In genomic region chr13:101514695-101515275, GRCh38 we compare ENCODE assay signal across 9 cellular contexts.
DNase-seq lines count a peak whose midpoint lies in the region; ATAC-seq and TF ChIP-seq lines count a peak whose summit lies in the region.
"Had no signal": no experiment of that assay in that cellular context is flagged by ENCODE, and none has a peak within 500 bp of the region (broad histone marks: within the 10 kb centered on the region; RNA-seq: fewer than 3 reads in every experiment).

No MANE protein-coding gene starts in this region.

- DNase-seq in activated CD4-positive, alpha-beta T cell treated with anti-CD3 and anti-CD28 coated beads, Interleukin-2, amount 10 ng/mL, durations not matched to agents 24 days and 14 days, result peak; percentile 64
- no peak for DNase-seq in activated CD4-positive, alpha-beta T cell treated with anti-CD3 and anti-CD28 coated beads for 1 hour
- DNase-seq in NCI-H2081 (lab: John Stamatoyannopoulos, UW), result peak; percentile 57 to 65
- no peak for DNase-seq in left ventricle myocardium superior
- DNase-seq in smooth muscle cell of the brain vasculature (ENCODE audit: low read depth, low spot score), result peak; percentile 70

- no peak overlapping the region for H3K4me3 Mint-ChIP-seq in activated CD4-positive, alpha-beta T cell treated with anti-CD3 and anti-CD28 coated beads, Interleukin-2, amount 10 ng/mL, durations not matched to agents 24 days and 14 days
- H3K4me3 Mint-ChIP-seq: activated naive CD4-positive, alpha-beta T cell treated with anti-CD3 and anti-CD28 coated beads, Interleukin-2, amount 50 U/mL, for 24 hours had no signal

- no peaks in the 10 kb centered on the region for H3K4me1 Mint-ChIP-seq in activated CD4-positive, alpha-beta T cell treated with anti-CD3 and anti-CD28 coated beads, Interleukin-2, amount 10 ng/mL, durations not matched to agents 24 days and 14 days

- no peaks in the 10 kb centered on the region for H3K36me3 Mint-ChIP-seq in activated CD4-positive, alpha-beta T cell treated with anti-CD3 and anti-CD28 coated beads, Interleukin-2, amount 10 ng/mL, durations not matched to agents 24 days and 14 days (ENCODE audit: low read depth)
- H3K36me3 Mint-ChIP-seq: activated naive CD4-positive, alpha-beta T cell treated with anti-CD3 and anti-CD28 coated beads, Interleukin-2, amount 50 U/mL, for 24 hours had no signal

- ATAC-seq in HG02610 (IDR thresholded peaks at IDR 0.05; ENCODE audit: unreplicated experiment) (peak; percentile 66), left ventricle myocardium superior (peak; percentile 30), HG03139 (IDR thresholded peaks at IDR 0.05; ENCODE audit: unreplicated experiment) (no peak)

- intact Hi-C loops in activated CD4-positive, alpha-beta T cell treated with anti-CD3 and anti-CD28 coated beads, Interleukin-2, amount 10 ng/mL, durations not matched to agents 24 days and 14 days (cut with micrococcal nuclease), result loop anchor here (1.0 to 10.0 kb wide), 3 partner anchors 243 to 1043 kb away; no protein-coding TSS in a partner anchor
- intact Hi-C loops in left ventricle myocardium superior (cut with micrococcal nuclease), result no loop called here

- peaks cover 14% of the 10 kb centered on the region for H3K27me3 Mint-ChIP-seq in activated CD4-positive, alpha-beta T cell treated with anti-CD3 and anti-CD28 coated beads, Interleukin-2, amount 10 ng/mL, durations not matched to agents 24 days and 14 days

- no peaks in the 10 kb centered on the region for H3K9me3 Mint-ChIP-seq in activated CD4-positive, alpha-beta T cell treated with anti-CD3 and anti-CD28 coated beads, Interleukin-2, amount 10 ng/mL, durations not matched to agents 24 days and 14 days
- H3K9me3 Mint-ChIP-seq: activated naive CD4-positive, alpha-beta T cell treated with anti-CD3 and anti-CD28 coated beads, Interleukin-2, amount 50 U/mL, for 24 hours had no signal

- H3K4me3 ChIP-seq in WI38 (ENCODE audit: low read depth, low read length), result no peak overlapping the region

- TF ChIP-seq CTCF in WI38 (IDR thresholded peaks at IDR 0.05; ENCODE audit: low read depth, low read length), result peak; percentile 47; the same call in 1 of the 2 replicates

- no peak overlapping the region for H3K27ac Mint-ChIP-seq in activated CD4-positive, alpha-beta T cell treated with anti-CD3 and anti-CD28 coated beads, Interleukin-2, amount 10 ng/mL, durations not matched to agents 24 days and 14 days
- H3K27ac Mint-ChIP-seq: activated naive CD4-positive, alpha-beta T cell treated with anti-CD3 and anti-CD28 coated beads, Interleukin-2, amount 50 U/mL, for 24 hours had no signal

Comparison
In these comparisons a context has a peak if more than half of its experiments do, and no peak if none do; other contexts are left out.
1. DNase-seq: peak in activated CD4-positive, alpha-beta T cell treated with anti-CD3 and anti-CD28 coated beads, Interleukin-2, amount 10 ng/mL, durations not matched to agents 24 days and 14 days (single experiment), NCI-H2081 (2 of 2) and smooth muscle cell of the brain vasculature (single experiment); none in activated CD4-positive, alpha-beta T cell treated with anti-CD3 and anti-CD28 coated beads for 1 hour (single experiment) and left ventricle myocardium superior (single experiment).